9 cellular contexts compared by ENCODE assay signal in genomic region chr1:35558374-35559316, GRCh38. TPM values are rescaled to one million over a fixed set of nuclear protein-coding genes. Genes with fewer than 3 reads are reported as not detected.
DNase-seq lines count a peak whose midpoint lies in the region; FAIRE-seq and TF ChIP-seq lines count a peak whose summit lies in the region.
"Had no signal": no experiment of that assay in that cellular context is flagged by ENCODE, and none has a peak within 500 bp of the region (broad histone marks: within the 10 kb centered on the region; RNA-seq: fewer than 3 reads in every experiment).

No MANE protein-coding gene starts in this region.

- TF ChIP-seq CTCF in AG04449 (IDR thresholded peaks at IDR 0.05; ENCODE audit: insufficient read depth, low read length, missing control alignments): peak; percentile 27
- no peak for TF ChIP-seq CTCF in GM20000 (IDR thresholded peaks at IDR 0.05; ENCODE audit: extremely low read depth, missing control alignments)
- TF ChIP-seq CTCF in left ventricle myocardium inferior (IDR thresholded peaks at IDR 0.05; ENCODE audit: borderline replicate concordance): no peak

- peaks cover 20% of the 10 kb centered on the region for H3K36me3 ChIP-seq in left ventricle myocardium inferior

- peak overlapping the region; percentile 96 for H3K4me3 Mint-ChIP-seq in activated T-cell treated with anti-CD3 and anti-CD28 coated beads, Interleukin-2, amount 50 U/mL, for 24 hours

- CTCF ChIA-PET in AG04449 (lab: Yijun Ruan, JAX): interaction anchor here (1.5 to 15.0 kb wide), 4 partner anchors 10 to 167 kb away, joined by 3 to 222 read pairs (median 27); no protein-coding TSS in a partner anchor

- peak overlapping the region; percentile 98 for H3K27ac Mint-ChIP-seq in activated T-cell treated with anti-CD3 and anti-CD28 coated beads, Interleukin-2, amount 50 U/mL, for 24 hours

- H3K4me3 ChIP-seq in AG04449 (ENCODE audit: low read depth, low read length) (peak overlapping the region; percentile 97), left ventricle myocardium inferior (peak overlapping the region; percentile 85), skeletal muscle cell (ENCODE audit: low read depth, low read length) (peak overlapping the region; percentile 86)

- POLR2A ChIA-PET in AG04449 (lab: Yijun Ruan, JAX): interaction anchor here (0.9 kb wide), 1 partner anchor 108 kb away, joined by 3 read pairs; no protein-coding TSS in a partner anchor

- peaks cover 64% of the 10 kb centered on the region for H3K4me1 Mint-ChIP-seq in activated T-cell treated with anti-CD3 and anti-CD28 coated beads, Interleukin-2, amount 50 U/mL, for 24 hours (ENCODE audit: low read depth)

- intact Hi-C loops in left ventricle myocardium inferior (cut with micrococcal nuclease): no loop called here

- peaks cover 61% of the 10 kb centered on the region for H3K36me3 Mint-ChIP-seq in activated T-cell treated with anti-CD3 and anti-CD28 coated beads, Interleukin-2, amount 50 U/mL, for 24 hours (ENCODE audit: low read depth)

- no peaks in the 10 kb centered on the region for H3K27me3 ChIP-seq in left ventricle myocardium inferior (ENCODE audit: low read depth)

- DNase-seq in AG04449 (ENCODE audit: low read depth, low spot score): no peak
- DNase-seq in GM20000 (ENCODE audit: low spot score): peak; percentile 25
- DNase-seq in activated T-cell treated with anti-CD3 and anti-CD28 coated beads, Interleukin-2, amount 50 U/mL, for 24 hours: peak; percentile 63
- no peak for DNase-seq in left ventricle myocardium inferior
- no peak for DNase-seq in skeletal muscle cell (ENCODE audit: low read depth)
- no peak for DNase-seq in KG1 (lab: John Stamatoyannopoulos, UW)
- DNase-seq in GM19239 (ENCODE audit: insufficient read length, low spot score): no peak
- no peak for DNase-seq in A172 (ENCODE audit: low spot score)
- DNase-seq: left cardiac atrium had no signal

- H3K27ac ChIP-seq in left ventricle myocardium inferior (replicated peaks): peak overlapping the region; percentile 99

- no peaks in the 10 kb centered on the region for H3K9me3 Mint-ChIP-seq in activated T-cell treated with anti-CD3 and anti-CD28 coated beads, Interleukin-2, amount 50 U/mL, for 24 hours

- H3K9me3 ChIP-seq in left ventricle myocardium inferior (replicated peaks): no peaks in the 10 kb centered on the region

- peaks cover 82% of the 10 kb centered on the region for H3K4me1 ChIP-seq in left ventricle myocardium inferior

- no peaks in the 10 kb centered on the region for H3K27me3 Mint-ChIP-seq in activated T-cell treated with anti-CD3 and anti-CD28 coated beads, Interleukin-2, amount 50 U/mL, for 24 hours

- no peak for FAIRE-seq in GM19239 (lab: Jason Lieb, UNC)

RNA-seq across cellular contexts. Expression of gene NCDN, which starts 1.0 kb away (rescaled TPM):
- total RNA-seq in left ventricle myocardium inferior: 26.1 TPM
- 8.0 and 8.4 TPM in 2 replicates for total RNA-seq in A172 (2014; rRNA removed; shearing (Covaris generic))

RNA-seq across cellular contexts. Expression of gene KIAA0319L, which starts 1.4 kb away (rescaled TPM):
- total RNA-seq in left ventricle myocardium inferior: 64.3 TPM
- 13.9 and 15.7 TPM in 2 replicates for total RNA-seq in A172 (2014; rRNA removed; shearing (Covaris generic))

RNA-seq across cellular contexts. Expression of gene TFAP2E, which starts 14.5 kb away (rescaled TPM):
- 0.30 TPM for total RNA-seq in left ventricle myocardium inferior
- total RNA-seq in A172 (2014; rRNA removed; shearing (Covaris generic)): not detected in 2 replicates

Comparison
In these comparisons a context has a peak if more than half of its experiments do, and no peak if none do; other contexts are left out.
1. DNase-seq: peak in GM20000 (single experiment) and activated T-cell treated with anti-CD3 and anti-CD28 coated beads, Interleukin-2, amount 50 U/mL, for 24 hours (single experiment); none in AG04449 (single experiment), left ventricle myocardium inferior (single experiment), skeletal muscle cell (single experiment), KG1 (single experiment), GM19239 (single experiment) and A172 (single experiment).
2. Peak in every context shown above with its lines, with median percentiles within 50 percentile points of each other: H3K4me3 ChIP-seq.